18 cellular contexts compared by ENCODE assay signal in genomic region chr9:76893395-76893932, GRCh38. TPM values are rescaled to one million over a fixed set of nuclear protein-coding genes. Genes with fewer than 3 reads are reported as not detected.
A peak's percentile ranks its signal among the peaks of the same experiment; 100 is the strongest.
DNase-seq lines count a peak whose midpoint lies in the region; ATAC-seq and TF ChIP-seq lines count a peak whose summit lies in the region.
"Had no signal": no experiment of that assay in that cellular context is flagged by ENCODE, and none has a peak within 500 bp of the region (broad histone marks: within the 10 kb centered on the region; RNA-seq: fewer than 3 reads in every experiment).

No MANE protein-coding gene starts in this region.

- 18 to 23% methylated on average over 4 of the region's 4 CpGs for WGBS in GM23248 (ENCODE audit: low coverage in 1 of 2, low lambda C conversion rate in 2 of 2, missing lambda C conversion rate in 2 of 2), 2 experiments
- 48 to 54% methylated on average over 4 of the region's 4 CpGs for WGBS in lower leg skin, 2 donors
- 70 to 77% methylated on average over 4 of the region's 4 CpGs for WGBS in testis, 2 donors

- H3K9ac ChIP-seq in GM23248, result no peak overlapping the region
- H3K9ac ChIP-seq in muscle layer of colon (ENCODE audit: low read length), result peak overlapping the region; percentile 32

- TF ChIP-seq POLR2A in lower leg skin (IDR thresholded peaks at IDR 0.05) (no peak), testis (IDR thresholded peaks at IDR 0.05) (no peak)

- intact Hi-C loops in lower leg skin (cut with DNase I; ENCODE audit: low total_unique reads), result no loop called here
- intact Hi-C loops in testis (cut with DNase I; ENCODE audit: low total_unique reads), result no loop called here

- no peaks in the 10 kb centered on the region for H3K79me2 ChIP-seq in GM23248 (ENCODE audit: insufficient read depth)

- H3K4me2 ChIP-seq in GM23248 (ENCODE audit: unreplicated experiment), result no peak overlapping the region

- no peaks in the 10 kb centered on the region for H3K9me2 ChIP-seq in GM23248 (ENCODE audit: insufficient read depth)

- H3K36me3 ChIP-seq in GM23248 (ENCODE audit: low read depth) (no peaks in the 10 kb centered on the region), muscle layer of colon (ENCODE audit: insufficient read depth, low read length) (no peaks in the 10 kb centered on the region), testis (ENCODE audit: low read depth, missing control alignments) (no peaks in the 10 kb centered on the region)
- H3K36me3 ChIP-seq: SJSA1 had no signal

- DNase-seq in GM23248 (peak; percentile 35), cerebellum (ENCODE audit: low spot score) (peak; percentile 47), stromal cell of bone marrow (ENCODE audit: low read depth) (peak; percentile 60), lower leg skin (ENCODE audit: low spot score in 2 of 2) (no peak), testis (no peak)
- DNase-seq in activated CD4-positive, alpha-beta T cell treated with anti-CD3 and anti-CD28 coated beads, Interleukin-2, amount 50 U/mL, for 1 hour, result no peak
- DNase-seq: activated CD4-positive, alpha-beta T cell treated with anti-CD3 and anti-CD28 coated beads, Interleukin-2, amount 50 U/mL, for 48 hours; AML-193; body of pancreas; DMS53; effector CD8-positive, alpha-beta T cell; IMR-90; mucosa of descending colon; NCI-H2171 treated with DMSO at 0.1 percent for 48 hours; stimulated activated CD4-positive, alpha-beta T cell treated with anti-CD3 and anti-CD28 coated beads, Interleukin-4, amount 100 ng/mL, for 24 hours had no signal

- H3F3A ChIP-seq in GM23248 (ENCODE audit: insufficient read depth), result no peaks in the 10 kb centered on the region

- in situ Hi-C loops in GM23248 (cut with MboI), result loop anchor here (25.0 kb wide), 1 partner anchor 456 kb away; no protein-coding TSS in a partner anchor

- H3K9me3 ChIP-seq in GM23248 (ENCODE audit: low read depth), result no peaks in the 10 kb centered on the region
- no peaks in the 10 kb centered on the region for H3K9me3 ChIP-seq in muscle layer of colon (ENCODE audit: low read length)
- no peaks in the 10 kb centered on the region for H3K9me3 ChIP-seq in testis
- H3K9me3 ChIP-seq: body of pancreas, mucosa of descending colon, SJSA1 had no signal

- H4K20me1 ChIP-seq in GM23248 (ENCODE audit: insufficient read depth), result no peaks in the 10 kb centered on the region

- TF ChIP-seq CTCF in lower leg skin (IDR thresholded peaks at IDR 0.05) (no peak), testis (IDR thresholded peaks at IDR 0.05) (no peak)

- no peak for ATAC-seq in HG03025 (IDR thresholded peaks at IDR 0.05; ENCODE audit: low FRiP score, unreplicated experiment)
- ATAC-seq: body of pancreas, mucosa of descending colon had no signal

- no peak overlapping the region for H3K27ac ChIP-seq in GM23248
- peak overlapping the region; percentile 89 for H3K27ac ChIP-seq in muscle layer of colon (ENCODE audit: low read depth, low read length)
- H3K27ac ChIP-seq in testis, result no peak overlapping the region
- H3K27ac ChIP-seq: body of pancreas, SJSA1 had no signal

- no peak overlapping the region for H2AFZ ChIP-seq in GM23248

- H3K4me3 ChIP-seq in GM23248 (no peak overlapping the region), muscle layer of colon (ENCODE audit: low read depth in 1 of 2, low read length in 2 of 2) (peak overlapping the region in 1 of 2 donors; percentile 30), lower leg skin (ENCODE audit: low read depth, poor library complexity, severe bottlenecking) (no peak overlapping the region), testis (no peak overlapping the region)
- H3K4me3 ChIP-seq: body of pancreas, mucosa of descending colon, SJSA1 had no signal

- H3K27me3 ChIP-seq in GM23248 (replicated peaks; ENCODE audit: insufficient read depth) (no peaks in the 10 kb centered on the region), muscle layer of colon (ENCODE audit: control insufficient read depth in 1 of 2, insufficient read depth in 2 of 2, low read length in 2 of 2) (no peaks in the 10 kb centered on the region), testis (no peaks in the 10 kb centered on the region)
- H3K27me3 ChIP-seq: body of pancreas had no signal

- peaks cover 3% of the 10 kb centered on the region; the same call in 1 of the 2 replicates for H3K4me1 ChIP-seq in GM23248 (ENCODE audit: insufficient read depth)
- peaks cover 67% of the 10 kb centered on the region for H3K4me1 ChIP-seq in muscle layer of colon (ENCODE audit: insufficient read depth, low read length)
- no peaks in the 10 kb centered on the region for H3K4me1 ChIP-seq in testis
- H3K4me1 ChIP-seq: body of pancreas, SJSA1 had no signal

RNA-seq across cellular contexts. Expression of gene PRUNE2, which starts 12.4 kb away (rescaled TPM):
- total RNA-seq in GM23248 (2014; rRNA removed; shearing (Covaris generic)), result 6.8 and 8.8 TPM in 2 replicates
- polyA plus RNA-seq in GM23248 (2016; fragmentation: Nextera tagmentation; extraction: Ambion mirVana) (2.0 and 2.8 TPM in 2 replicates), testis (ENCODE audit: insufficient read depth, low read depth, low replicate concordance) (19.3 TPM)
- total RNA-seq in cerebellum (25.2 TPM), lower leg skin (10 to 100 TPM in 1 of 4 donors, 1 to 10 TPM in 3; 4.1 to 13.1 (median 5.4) TPM), testis (10 to 100 TPM; 15.8 to 17.2 TPM)

Comparison
In these comparisons a context has a peak if more than half of its experiments do, and no peak if none do; other contexts are left out.
1. DNase-seq: peak in GM23248 (single experiment), cerebellum (single experiment) and stromal cell of bone marrow (single experiment); none in lower leg skin (0 of 2), activated CD4-positive, alpha-beta T cell treated with anti-CD3 and anti-CD28 coated beads, Interleukin-2, amount 50 U/mL, for 1 hour (single experiment) and testis (single experiment).